ENCODE assay signal across 10 cellular contexts in the genomic region with DNA sequence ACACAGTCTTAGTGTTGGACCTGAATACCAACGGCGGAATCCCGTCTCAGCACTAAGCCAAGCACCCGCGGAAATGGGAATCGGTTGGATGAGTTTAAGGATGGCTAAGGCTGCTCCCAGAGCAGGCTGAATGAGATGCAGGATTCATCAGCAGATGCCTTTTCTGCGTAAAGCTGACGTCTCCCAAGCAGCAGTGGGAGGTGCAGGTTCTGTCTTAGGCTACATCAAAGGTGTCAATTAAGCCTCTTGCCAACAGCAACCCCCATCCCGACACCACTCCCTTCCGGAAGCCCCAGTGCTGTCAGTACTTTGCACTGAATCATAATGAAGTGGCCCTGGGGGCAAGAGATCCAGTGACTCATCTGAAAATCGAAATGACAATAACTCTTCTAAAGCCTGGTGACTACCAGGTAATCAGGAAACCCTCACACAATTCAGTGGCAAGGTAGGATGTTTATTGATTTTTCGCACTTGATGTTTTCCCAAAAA.
A peak's percentile ranks its signal among the peaks of the same experiment; 100 is the strongest.
DNase-seq lines count a peak whose midpoint lies in the region; ATAC-seq, FAIRE-seq and TF ChIP-seq lines count a peak whose summit lies in the region.
"Had no signal": no experiment of that assay in that cellular context is flagged by ENCODE, and none has a peak within 500 bp of the region (broad histone marks: within the 10 kb centered on the region; RNA-seq: fewer than 3 reads in every experiment).

No MANE protein-coding gene starts in this region.

- H3K27ac ChIP-seq in H1 (ENCODE audit: low read depth, low read length) (peak overlapping the region; percentile 72), neuronal stem cell (replicated peaks; ENCODE audit: low read length) (no peak overlapping the region)
- no peak overlapping the region for H3K27ac ChIP-seq in CD4-positive, alpha-beta memory T cell (ENCODE audit: low read depth, low read length)

- H3K4me2 ChIP-seq in H1 (ENCODE audit: insufficient read depth in 1 of 2, low read depth in 2 of 2, low read length in 2 of 2) (peak overlapping the region; percentile 63 to 86), neuronal stem cell (ENCODE audit: insufficient read depth, low read length, poor library complexity, severe bottlenecking) (no peak overlapping the region)

- H3K9ac ChIP-seq in H1 (replicated peaks in 1 of 4; ENCODE audit: extremely low read depth in 1 of 4, low read depth in 3 of 4, low read length in 3 of 4) (peak overlapping the region in 1 of 4 experiments; percentile 12; a peak in 1 of 7 replicates), neuronal stem cell (ENCODE audit: low read depth, low read length, poor library complexity) (no peak overlapping the region)

- no peak overlapping the region for H3K4me3 Mint-ChIP-seq in CD4-positive, alpha-beta memory T cell

- TF ChIP-seq CTCF in H1 (IDR thresholded peaks at IDR 0.05; ENCODE audit: control extremely low read depth in 1 of 3, insufficient read depth in 1 of 3, low read depth in 1 of 3, low read length in 3 of 3) = no peak

- peaks cover 0 to 37% of the 10 kb centered on the region in 2 experiments; a peak in 2 of 4 replicates for H3K79me2 ChIP-seq in H1 (ENCODE audit: control insufficient read depth in 1 of 2, insufficient read depth in 2 of 2, low read length in 2 of 2)

- FAIRE-seq in H1 (lab: Jason Lieb, UNC) = peak; percentile 98

- DNase-seq in ELR (ENCODE audit: low read depth) = peak; percentile 75
- DNase-seq in NCI-H146 treated with DMSO at 0.1 percent for 48 hours (lab: John Stamatoyannopoulos, UW; ENCODE audit: unreplicated experiment) = peak; percentile 66
- DNase-seq in H1 (ENCODE audit: low read depth in 1 of 2, low spot score in 2 of 2) = peak; percentile 66 to 89
- DNase-seq in neuronal stem cell (ENCODE audit: low spot score) = peak; percentile 8
- DNase-seq in CD4-positive, alpha-beta memory T cell = no peak
- DNase-seq in OCI-M2 (lab: John Stamatoyannopoulos, UW; ENCODE audit: unreplicated experiment) = no peak
- DNase-seq in NCI-H2029 (lab: John Stamatoyannopoulos, UW) = no peak
- DNase-seq: activated CD4-positive, alpha-beta T cell treated with anti-CD3 and anti-CD28 coated beads, Interleukin-2, amount 50 U/mL, for 4 hours; stomach had no signal

- H2BK5ac ChIP-seq in H1 (ENCODE audit: low read depth, low read length) = peak overlapping the region; percentile 69; the same call in 1 of the 2 replicates
- no peak overlapping the region for H2BK5ac ChIP-seq in neuronal stem cell (ENCODE audit: low read length)

- no peaks in the 10 kb centered on the region for H4K20me1 ChIP-seq in H1 (replicated peaks in 1 of 2; ENCODE audit: control insufficient read depth in 1 of 2, insufficient read depth in 2 of 2, low read length in 2 of 2)

- H3K4me1 Mint-ChIP-seq in CD4-positive, alpha-beta memory T cell = no peaks in the 10 kb centered on the region

- H3K79me1 ChIP-seq in H1 (ENCODE audit: low read depth, low read length) (peaks cover 5% of the 10 kb centered on the region; the same call in 1 of the 2 replicates), neuronal stem cell (ENCODE audit: low read depth, low read length) (no peaks in the 10 kb centered on the region)

- H4K91ac ChIP-seq in H1 (replicated peaks; ENCODE audit: insufficient read length, low read length) (peak overlapping the region; percentile 25), neuronal stem cell (ENCODE audit: low read depth, low read length, poor library complexity) (no peak overlapping the region)

- no peak overlapping the region for H3K4ac ChIP-seq in H1 (replicated peaks; ENCODE audit: insufficient read length, low read depth, low read length)
- H3K4ac ChIP-seq in neuronal stem cell (ENCODE audit: low read length) = no peak overlapping the region

- POLR2A ChIA-PET in H1 (lab: Charles Lee; ENCODE audit: partially characterized antibody) = interaction anchor here (0.6 to 1.2 kb wide), 5 partner anchors 15 to 490 kb away, joined by 3 read pairs; no protein-coding TSS in a partner anchor
- POLR2A ChIA-PET in CD4-positive, alpha-beta memory T cell (lab: Charles Lee; ENCODE audit: partially characterized antibody) = no interaction called here

- H3K36me3 Mint-ChIP-seq in CD4-positive, alpha-beta memory T cell = no peaks in the 10 kb centered on the region

- H3K56ac ChIP-seq in H1 (replicated peaks; ENCODE audit: insufficient read length, low read depth, low read length) = no peak overlapping the region

- no peak overlapping the region for H3K14ac ChIP-seq in H1 (ENCODE audit: insufficient read length)
- H3K14ac ChIP-seq in neuronal stem cell (ENCODE audit: low read length) = no peak overlapping the region

- H2BK120ac ChIP-seq in H1 (replicated peaks; ENCODE audit: low read depth, low read length) (no peak overlapping the region), neuronal stem cell (ENCODE audit: low read depth, low read length) (no peak overlapping the region)

- peak; percentile 55 to 85 for TF ChIP-seq POLR2A in H1 (IDR thresholded peaks at IDR 0.05; ENCODE audit: control extremely low read depth in 1 of 2, low read depth in 2 of 2, low read length in 2 of 2)

- H2BK12ac ChIP-seq in H1 (ENCODE audit: low read depth, low read length) (peak overlapping the region; percentile 86), neuronal stem cell (ENCODE audit: low read length) (no peak overlapping the region)

- WGBS in H1 (ENCODE audit: extremely low coverage in 1 of 2, insufficient coverage in 1 of 2, insufficient read length in 1 of 2, insufficient replicate concordance in 2 of 2, low coverage in 1 of 2, low lambda C conversion rate in 2 of 2, missing lambda C conversion rate in 1 of 2), 2 experiments = 6% methylated on average over 12 of the region's 12 CpGs; no CpG with 5 or more reads in 1 of the 2 experiments
- WGBS in neuronal stem cell (ENCODE audit: extremely low coverage in 2 of 2, insufficient read length in 2 of 2, insufficient replicate concordance in 1 of 2), 2 donors = no CpG with 5 or more reads among the region's 12 CpGs

- peaks cover 2% of the 10 kb centered on the region for H3K23me2 ChIP-seq in H1 (ENCODE audit: low read depth, low read length)

- H3K4me3 ChIP-seq in H1 (ENCODE audit: extremely low read depth in 1 of 4, insufficient read depth in 2 of 4, low read depth in 3 of 4, low read length in 4 of 4) = peak overlapping the region; percentile 25 to 55 (median 36); a peak in 7 of 8 replicates
- no peak overlapping the region for H3K4me3 ChIP-seq in neuronal stem cell (ENCODE audit: low read length in 2 of 2)
- H3K4me3 ChIP-seq in CD4-positive, alpha-beta memory T cell (ENCODE audit: low read length in 2 of 2) = no peak overlapping the region
- H3K4me3 ChIP-seq: stomach had no signal

- ATAC-seq in GM21390 (IDR thresholded peaks at IDR 0.05; ENCODE audit: unreplicated experiment) = no peak

- H2AK5ac ChIP-seq in H1 (ENCODE audit: low read depth, low read length) (no peak overlapping the region), neuronal stem cell (ENCODE audit: low read depth, low read length) (no peak overlapping the region)

- H3K23ac ChIP-seq in H1 (ENCODE audit: insufficient read length) = no peak overlapping the region
- H3K23ac ChIP-seq in neuronal stem cell (ENCODE audit: low read depth, low read length, poor library complexity) = no peak overlapping the region

- TF ChIP-seq RAD21 in H1 (IDR thresholded peaks at IDR 0.05 in 1 of 2, conservative IDR thresholded peaks at IDR 0.05 in 1 of 2; ENCODE audit: low read depth in 2 of 2, low read length in 2 of 2) = peak in 1 of 2 experiments; percentile 0; a peak in 2 of 4 replicates

- TF ChIP-seq EP300 in H1 (IDR thresholded peaks at IDR 0.05; ENCODE audit: borderline replicate concordance in 1 of 2, low read depth in 2 of 2, low read length in 2 of 2) = peak in 1 of 2 experiments; percentile 68; a peak in 1 of 3 replicates

- peaks cover 0 to 7% (median 2%) of the 10 kb centered on the region in 8 donors for H3K9me3 Mint-ChIP-seq in CD4-positive, alpha-beta memory T cell

- no peak overlapping the region for H3K27ac Mint-ChIP-seq in CD4-positive, alpha-beta memory T cell

- H3K18ac ChIP-seq in H1 (ENCODE audit: extremely low read depth, low read length) = peak overlapping the region; percentile 80
- peak overlapping the region; percentile 4 for H3K18ac ChIP-seq in neuronal stem cell (ENCODE audit: low read length)

- H3K9me3 ChIP-seq in H1 (ENCODE audit: insufficient read depth in 2 of 2, low read depth in 1 of 2, low read length in 1 of 2) = no peaks in the 10 kb centered on the region
- H3K9me3 ChIP-seq in neuronal stem cell (replicated peaks in 1 of 2; ENCODE audit: control insufficient read depth in 2 of 2, insufficient read depth in 1 of 2, low read depth in 1 of 2, low read length in 2 of 2) = no peaks in the 10 kb centered on the region
- H3K9me3 ChIP-seq in CD4-positive, alpha-beta memory T cell (ENCODE audit: control insufficient read depth in 1 of 2, low read length in 2 of 2) = no peaks in the 10 kb centered on the region
- H3K9me3 ChIP-seq: stomach had no signal

- CTCF ChIA-PET in H1 (lab: Charles Lee; ENCODE audit: partially characterized antibody) = interaction anchor here (1.0 kb wide), 1 partner anchor 20 kb away, joined by 5 read pairs; no protein-coding TSS in a partner anchor
- CTCF ChIA-PET in CD4-positive, alpha-beta memory T cell (lab: Charles Lee; ENCODE audit: partially characterized antibody) = no interaction called here

- H3K27me3 ChIP-seq in H1 (replicated peaks in 1 of 4; ENCODE audit: control insufficient read depth in 3 of 4, extremely low read depth in 1 of 4, insufficient read depth in 3 of 4, low read length in 3 of 4) (no peaks in the 10 kb centered on the region), neuronal stem cell (ENCODE audit: control insufficient read depth in 3 of 3, insufficient read depth in 3 of 3, low read depth in 1 of 3, low read length in 3 of 3) (no peaks in the 10 kb centered on the region)
- no peaks in the 10 kb centered on the region for H3K27me3 ChIP-seq in CD4-positive, alpha-beta memory T cell (ENCODE audit: insufficient read depth, low read length)
- H3K27me3 ChIP-seq: stomach had no signal

- H3K36me3 ChIP-seq in H1 (ENCODE audit: control insufficient read depth in 2 of 4, insufficient read depth in 4 of 4, low read length in 3 of 4) = peaks cover 2 to 15% (median 7%) of the 10 kb centered on the region in 4 experiments; a peak in 6 of 8 replicates
- H3K36me3 ChIP-seq in neuronal stem cell (replicated peaks in 1 of 2; ENCODE audit: control insufficient read depth in 2 of 2, insufficient read depth in 2 of 2, low read length in 2 of 2) = no peaks in the 10 kb centered on the region
- no peaks in the 10 kb centered on the region for H3K36me3 ChIP-seq in CD4-positive, alpha-beta memory T cell (ENCODE audit: insufficient read depth, low read length)
- H3K36me3 ChIP-seq: stomach had no signal

- H2AFZ ChIP-seq in H1 (ENCODE audit: low read length) (no peak overlapping the region), neuronal stem cell (ENCODE audit: low read length) (peak overlapping the region; percentile 21)

- H4K5ac ChIP-seq in H1 (ENCODE audit: insufficient read length, low read depth, low read length) = peak overlapping the region; percentile 53

- H2BK15ac ChIP-seq in H1 (ENCODE audit: low read length) (no peak overlapping the region), neuronal stem cell (ENCODE audit: low read length) (no peak overlapping the region)

- H3K4me1 ChIP-seq in H1 (replicated peaks in 1 of 4; ENCODE audit: control insufficient read depth in 3 of 4, insufficient read depth in 4 of 4, low read length in 3 of 4) (peaks cover 15 to 47% (median 38%) of the 10 kb centered on the region in 4 experiments), neuronal stem cell (ENCODE audit: control insufficient read depth in 2 of 2, insufficient read depth in 1 of 2, low read depth in 1 of 2, low read length in 2 of 2) (peaks cover 23 to 25% of the 10 kb centered on the region in 2 donors)
- H3K4me1 ChIP-seq in CD4-positive, alpha-beta memory T cell (ENCODE audit: insufficient read depth, low read length) = no peaks in the 10 kb centered on the region

- intact Hi-C loops in CD4-positive, alpha-beta memory T cell (cut with micrococcal nuclease) = no loop called here

- H2BK20ac ChIP-seq in H1 (ENCODE audit: low read length) = peak overlapping the region; percentile 76; the same call in 1 of the 2 replicates

- no peak overlapping the region for H4K8ac ChIP-seq in H1 (ENCODE audit: extremely low read depth, insufficient read depth, low read length)
- H4K8ac ChIP-seq in neuronal stem cell (ENCODE audit: low read depth, low read length) = no peak overlapping the region

- H3K27me3 Mint-ChIP-seq in CD4-positive, alpha-beta memory T cell = peaks cover 5 to 9% of the 10 kb centered on the region in 2 donors

Comparison
In these comparisons a context has a peak if more than half of its experiments do, and no peak if none do; other contexts are left out.
1. DNase-seq: peak in ELR (single experiment), NCI-H146 treated with DMSO at 0.1 percent for 48 hours (single experiment), H1 (2 of 2) and neuronal stem cell (single experiment); none in CD4-positive, alpha-beta memory T cell (0 of 5), OCI-M2 (single experiment) and NCI-H2029 (single experiment).
2. H3K4me3 ChIP-seq: peak in H1 (4 of 4); none in neuronal stem cell (0 of 2) and CD4-positive, alpha-beta memory T cell (0 of 2).